Comparison of ENCODE assay signal across 11 cellular contexts in the genomic region with DNA sequence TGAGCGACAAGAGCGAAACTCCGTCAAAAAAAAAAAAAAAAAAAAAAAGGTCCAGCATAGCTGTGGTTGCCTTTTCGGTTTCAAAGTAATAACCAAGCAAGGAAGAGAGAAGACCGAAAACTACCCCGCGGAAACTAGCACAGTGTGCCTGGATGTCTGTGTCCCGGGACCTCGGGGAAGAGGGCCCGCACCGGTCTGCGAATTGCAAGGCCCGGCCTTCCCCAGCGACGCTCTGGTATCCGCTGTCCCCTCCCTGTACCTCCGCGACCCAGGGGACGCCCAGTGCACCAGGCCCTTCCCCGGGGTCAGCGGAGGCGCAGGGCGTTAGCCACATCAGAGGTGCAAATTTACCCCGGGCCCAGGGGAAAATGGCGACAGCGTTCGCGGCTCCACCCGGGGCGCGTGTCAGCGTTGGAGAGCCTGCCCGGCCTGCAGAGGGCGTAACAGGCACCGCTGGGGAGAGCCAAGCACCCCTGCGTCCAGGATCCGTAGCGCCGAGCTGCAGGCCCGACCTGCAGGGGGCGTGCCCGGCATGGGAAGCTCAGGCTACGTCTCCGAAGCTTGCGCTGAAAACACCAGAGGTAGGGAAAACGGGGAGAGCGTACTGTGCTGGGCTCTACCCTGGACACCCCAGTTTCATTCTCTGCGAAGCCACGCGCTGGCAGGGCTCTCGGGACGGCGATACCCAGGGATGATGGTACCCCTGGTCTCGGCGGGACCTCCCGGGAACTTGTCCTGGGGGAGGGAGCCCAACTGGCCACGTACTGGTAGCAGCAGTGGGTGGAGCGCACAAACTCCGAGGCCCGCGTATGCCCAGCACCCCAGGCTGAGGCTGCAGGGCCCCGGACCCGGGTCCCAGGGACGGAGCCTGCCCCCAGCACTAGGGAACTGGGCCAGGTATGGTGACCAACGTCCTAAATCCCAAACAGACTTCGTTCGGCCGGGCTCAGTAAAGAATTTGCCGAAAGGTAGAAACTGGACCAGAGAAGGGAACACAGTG. TPM values are rescaled to one million over a fixed set of nuclear protein-coding genes. Genes with fewer than 3 reads are reported as not detected.
DNase-seq lines count a peak whose midpoint lies in the region; ATAC-seq, FAIRE-seq and TF ChIP-seq lines count a peak whose summit lies in the region.
"Had no signal": no experiment of that assay in that cellular context is flagged by ENCODE, and none has a peak within 500 bp of the region (broad histone marks: within the 10 kb centered on the region; RNA-seq: fewer than 3 reads in every experiment).

No MANE protein-coding gene starts in this region.

- peak; percentile 40 for DNase-seq in Right ventricle myocardium superior
- no peak for DNase-seq in Right ventricle myocardium inferior (ENCODE audit: missing footprints)
- peak; percentile 28 for DNase-seq in dermis blood vessel endothelial cell
- no peak for DNase-seq in HepG2 (ENCODE audit: low spot score)
- peak; percentile 64 for DNase-seq in transverse colon
- DNase-seq in GM12891 (ENCODE audit: insufficient read length, low spot score), result no peak
- DNase-seq in NCI-H1930 (lab: John Stamatoyannopoulos, UW), result no peak
- no peak for DNase-seq in activated CD4-positive, CD25-positive, alpha-beta regulatory T cell treated with anti-CD3 and anti-CD28 coated beads, Interleukin-2, amount 50 U/mL, for 72 hours
- DNase-seq: NCI-H1105; stimulated activated naive CD4-positive, alpha-beta T cell treated with Interleukin-2 at 50 U/mL for 16 hours had no signal

- TF ChIP-seq CTCF in HepG2 (CRISPR knock-in tag; IDR thresholded peaks at IDR 0.05) (peak; percentile 19; the same call in 1 of the 2 replicates), transverse colon (IDR thresholded peaks at IDR 0.05) (peak in 4 of 5 experiments; percentile 43 to 65 (median 50))

- H3K4me1 ChIP-seq in HepG2 (ENCODE audit: insufficient read depth, low read length) (no peaks in the 10 kb centered on the region), transverse colon (peaks cover 4 to 28% (median 17%) of the 10 kb centered on the region in 4 donors)

- BruUV-seq in HepG2 (replicated peaks; lab: Mats Ljungman, UMichigan), result no TSS peak

- in situ Hi-C loops in HepG2 (cut with HindIII; ENCODE audit: extremely low pct_ligation_motif_present, low pct_unique_long_range_greater_than_20kb), result no loop called here
- in situ Hi-C loops in transverse colon (cut with MboI; ENCODE audit: low pct_ligation_motif_present in 1 of 4, low pct_unique_long_range_greater_than_20kb in 1 of 4, low sequenced_read_pairs in 3 of 4), result no loop called here

- TF ChIP-seq EP300 in HepG2 (IDR thresholded peaks at IDR 0.05; ENCODE audit: low read depth in 2 of 2, low read length in 2 of 2) (no peak), HepG2 (CRISPR knock-in tag; IDR thresholded peaks at IDR 0.05; ENCODE audit: borderline replicate concordance) (no peak), transverse colon (IDR thresholded peaks at IDR 0.05; ENCODE audit: low read depth) (no peak)

- H3K27me3 ChIP-seq in HepG2 (ENCODE audit: control insufficient read depth in 1 of 2, insufficient read depth in 2 of 2, low read length in 2 of 2), result peaks cover 0 to 25% of the 10 kb centered on the region in 2 experiments; a peak in 3 of 5 replicates
- H3K27me3 ChIP-seq in transverse colon, result peaks cover 98% of the 10 kb centered on the region

- FAIRE-seq in HepG2 (lab: Jason Lieb, UNC) (no peak), GM12891 (lab: Jason Lieb, UNC) (no peak)

- no peaks in the 10 kb centered on the region for H4K20me1 ChIP-seq in HepG2 (ENCODE audit: insufficient read depth, low read length)

- ATAC-seq in Right ventricle myocardium superior (ENCODE audit: poor library complexity) (no peak), Right ventricle myocardium inferior (no peak), HepG2 (no peak; the same call in 1 of the 3 replicates)

- no peak for TF ChIP-seq RAD21 in HepG2 (CRISPR knock-in tag; IDR thresholded peaks at IDR 0.05)

- no peaks in the 10 kb centered on the region for H3K9me3 ChIP-seq in HepG2 (ENCODE audit: low read length)
- no peaks in the 10 kb centered on the region for H3K9me3 ChIP-seq in transverse colon

- no peak overlapping the region for H3K4me2 ChIP-seq in HepG2 (ENCODE audit: low read depth, low read length)

- H2AFZ ChIP-seq in HepG2 (ENCODE audit: low read length), result no peak overlapping the region

- POLR2A ChIA-PET in HepG2 (lab: Yijun Ruan, JAX), result no interaction called here

- H3K79me2 ChIP-seq in HepG2 (ENCODE audit: insufficient read depth, low read length), result no peaks in the 10 kb centered on the region

- no peaks in the 10 kb centered on the region for H3K36me3 ChIP-seq in HepG2 (replicated peaks in 1 of 2; ENCODE audit: control insufficient read depth in 1 of 2, insufficient read depth in 2 of 2, low read length in 2 of 2)
- no peaks in the 10 kb centered on the region for H3K36me3 ChIP-seq in transverse colon

- H3K4me3 ChIP-seq in HepG2 (replicated peaks in 1 of 3; ENCODE audit: insufficient read depth in 1 of 3, low read depth in 2 of 3, low read length in 3 of 3) (no peak overlapping the region), transverse colon (peak overlapping the region in 3 of 4 donors; percentile 6 to 37 (median 21))

- CTCF ChIA-PET in HepG2 (lab: Yijun Ruan, JAX; ENCODE audit: low intra/inter-chr PET ratio, low total read pairs), result no interaction called here

- intact Hi-C loops in Right ventricle myocardium superior (cut with DNase I) (no loop called here), Right ventricle myocardium inferior (cut with DNase I) (no loop called here), HepG2 (cut with micrococcal nuclease; ENCODE audit: unreplicated experiment) (no loop called here), transverse colon (cut with DNase I; ENCODE audit: low total_unique reads) (no loop called here)

- 76% methylated on average over 42 of the region's 69 CpGs for WGBS in HepG2 (ENCODE audit: low lambda C conversion rate)
- 10 to 24% methylated on average over 2 to 52 of the region's 69 CpGs for WGBS in transverse colon (ENCODE audit: low coverage in 1 of 2), 2 donors

- TF ChIP-seq POLR2A in HepG2 (IDR thresholded peaks at IDR 0.05; ENCODE audit: insufficient read depth in 1 of 2, low read depth in 2 of 2, low read length in 2 of 2) (no peak), transverse colon (IDR thresholded peaks at IDR 0.05) (no peak), GM12891 (IDR thresholded peaks at IDR 0.05; ENCODE audit: low read depth, low read length) (no peak)

- no peak overlapping the region for H3K27ac ChIP-seq in HepG2 (ENCODE audit: extremely low read length, insufficient read depth, low read length)
- no peak overlapping the region for H3K27ac ChIP-seq in transverse colon
- H3K27ac ChIP-seq: epithelial cell of prostate had no signal

- H3K9ac ChIP-seq in HepG2 (ENCODE audit: insufficient read depth, low read depth, low read length), result no peak overlapping the region

TF ChIP-seq in HepG2, 621 proteins besides CTCF, POLR2A, EP300 and RAD21 (continues in another document):
- no peak for TF ChIP-seq ZNF292 (CRISPR knock-in tag; IDR thresholded peaks at IDR 0.05; ENCODE audit: borderline replicate concordance, low read depth)

TF ChIP-seq in GM12891, 5 proteins besides CTCF, POLR2A, EP300 and RAD21:
- TF ChIP-seq TAF1 (IDR thresholded peaks at IDR 0.05; ENCODE audit: low read depth, low read length) (no peak), POU2F2 (IDR thresholded peaks at IDR 0.05; ENCODE audit: low read depth, low read length) (no peak), POLR2AphosphoS5 (IDR thresholded peaks at IDR 0.05; ENCODE audit: low read depth, low read length) (no peak), PAX5 (IDR thresholded peaks at IDR 0.05; ENCODE audit: insufficient read depth, low read length, severe bottlenecking) (no peak), SPI1 (IDR thresholded peaks at IDR 0.05; ENCODE audit: low read depth, low read length) (no peak)

RNA-seq across cellular contexts. Expression of a gene that starts 16.2 kb away (rescaled TPM):
- total RNA-seq in Right ventricle myocardium superior (not detected), Right ventricle myocardium inferior (not detected), dermis blood vessel endothelial cell (not detected in 2 replicates), HepG2 (2016; rRNA removed; fragmentation: Illumina TruSeq; extraction: Trizol) (not detected in 2 replicates), transverse colon (under 1 TPM in 1 of 4 donors, not detected in 3; 0.14 TPM)
- not detected in 2 replicates for total RNA-seq in HepG2 (2016; cell fraction: cytosol; rRNA removed; fragmentation: Illumina TruSeq; extraction: Trizol; ENCODE audit: low read depth)
- total RNA-seq in HepG2 (2016; cell fraction: insoluble cytoplasmic fraction; rRNA removed; fragmentation: Illumina TruSeq; extraction: Trizol), result not detected in 2 replicates
- total RNA-seq in HepG2 (2016; cell fraction: membrane; rRNA removed; fragmentation: Illumina TruSeq; extraction: Trizol), result not detected in 2 replicates
- not detected in 2 replicates for total RNA-seq in HepG2 (2016; cell fraction: nucleus; rRNA removed; fragmentation: Illumina TruSeq; extraction: Trizol)
- polyA plus RNA-seq in HepG2 (2011; rRNA removed), result not detected in 2 replicates
- polyA plus RNA-seq in HepG2 (2011; cell fraction: cytosol; rRNA removed), result not detected in 2 replicates
- polyA plus RNA-seq in HepG2 (2011; cell fraction: nucleus; rRNA removed), result not detected in 2 replicates
- polyA plus RNA-seq in HepG2 (2012), result not detected in 2 replicates
- not detected in 2 replicates for polyA plus RNA-seq in HepG2 (2016; cell fraction: cytosol; fragmentation: Illumina TruSeq; extraction: Trizol; ENCODE audit: low read depth)
- not detected in 2 replicates for polyA plus RNA-seq in HepG2 (2016; cell fraction: insoluble cytoplasmic fraction; fragmentation: Illumina TruSeq; extraction: Trizol; ENCODE audit: low read depth)
- polyA plus RNA-seq in HepG2 (2016; cell fraction: membrane; fragmentation: Illumina TruSeq; extraction: Trizol; ENCODE audit: low read depth), result not detected in 2 replicates
- not detected in 2 replicates for polyA plus RNA-seq in HepG2 (2016; cell fraction: nucleus; fragmentation: Illumina TruSeq; extraction: Trizol; ENCODE audit: insufficient read depth, low read depth)
- not detected in 2 replicates for polyA minus RNA-seq in HepG2 (2011; rRNA and poly(A)+ RNA removed; ENCODE audit: low replicate concordance)
- polyA minus RNA-seq in HepG2 (2011; cell fraction: cytosol; rRNA and poly(A)+ RNA removed), result not detected in 2 replicates
- polyA minus RNA-seq in HepG2 (2011; cell fraction: nucleus; rRNA and poly(A)+ RNA removed), result not detected in 2 replicates
- not detected for polyA plus RNA-seq in GM12891 (2012; ENCODE audit: low read depth, missing spikeins)

Comparison
In these comparisons a context has a peak if more than half of its experiments do, and no peak if none do; other contexts are left out.
1. DNase-seq: peak in Right ventricle myocardium superior (single experiment), dermis blood vessel endothelial cell (single experiment) and transverse colon (single experiment); none in Right ventricle myocardium inferior (single experiment), HepG2 (single experiment), GM12891 (single experiment), NCI-H1930 (0 of 2) and activated CD4-positive, CD25-positive, alpha-beta regulatory T cell treated with anti-CD3 and anti-CD28 coated beads, Interleukin-2, amount 50 U/mL, for 72 hours (single experiment).
2. H3K4me3 ChIP-seq: peak in transverse colon (3 of 4); none in HepG2 (0 of 3).